Comparison of ENCODE assay signal across 21 cellular contexts in genomic region chr7:77420438-77420837, GRCh38.
"Had no signal": no experiment of that assay in that cellular context is flagged by ENCODE, and none has a peak within 500 bp of the region (broad histone marks: within the 10 kb centered on the region; RNA-seq: fewer than 3 reads in every experiment).

No MANE protein-coding gene starts in this region.

- H3K9me3 Mint-ChIP-seq: endodermal cell; natural killer cell; stimulated activated effector memory CD8-positive, alpha-beta T cell treated with anti-CD3 and anti-CD28 coated beads, Interleukin-12 subunit alpha, Interleukin-12 subunit beta, amount 100 ng/mL, for 72 hours had no signal

- H3K36me3 Mint-ChIP-seq: natural killer cell; stimulated activated effector memory CD8-positive, alpha-beta T cell treated with anti-CD3 and anti-CD28 coated beads, Interleukin-12 subunit alpha, Interleukin-12 subunit beta, amount 100 ng/mL, for 72 hours had no signal

- H3K4me3 Mint-ChIP-seq: endodermal cell; natural killer cell; stimulated activated effector memory CD8-positive, alpha-beta T cell treated with anti-CD3 and anti-CD28 coated beads, Interleukin-12 subunit alpha, Interleukin-12 subunit beta, amount 100 ng/mL, for 72 hours had no signal

- H3K27ac Mint-ChIP-seq: endodermal cell; natural killer cell; stimulated activated effector memory CD8-positive, alpha-beta T cell treated with anti-CD3 and anti-CD28 coated beads, Interleukin-12 subunit alpha, Interleukin-12 subunit beta, amount 100 ng/mL, for 72 hours had no signal

- ATAC-seq: esophagus mucosa; gastrocnemius medialis; lower lobe of right lung; natural killer cell; psoas muscle; right cardiac atrium; stimulated activated effector memory CD8-positive, alpha-beta T cell treated with anti-CD3 and anti-CD28 coated beads, Interleukin-12 subunit alpha, Interleukin-12 subunit beta, amount 100 ng/mL, for 72 hours; stimulated activated naive CD8-positive, alpha-beta T cell treated with anti-CD3 and anti-CD28 coated beads, Interleukin-15, Interleukin-2, amounts not matched to agents 100 U/mL and 50 U/mL, for 24 hours had no signal

- DNase-seq: effector CD8-positive, alpha-beta T cell; endodermal cell; foreskin fibroblast; gastrocnemius medialis; head of caudate nucleus; left ventricle myocardium inferior; lower lobe of right lung; natural killer cell; occipital lobe; ovary; posterior cingulate gyrus; psoas muscle; right cardiac atrium; sigmoid colon; stimulated activated CD4-positive, alpha-beta T cell treated with anti-CD3 and anti-CD28 coated beads, Interleukin-2, amount 100 ng/mL, for 24 hours; stimulated activated CD4-positive, alpha-beta T cell treated with anti-CD3 and anti-CD28 coated beads, Interleukin-4, amount 100 ng/mL, for 24 hours; stimulated activated naive CD8-positive, alpha-beta T cell treated with anti-CD3 and anti-CD28 coated beads, Interleukin-15, Interleukin-2, amounts not matched to agents 100 U/mL and 50 U/mL, for 24 hours; upper lobe of left lung; uterus had no signal
